ENCODE assay signal across 10 cellular contexts in the genomic region with DNA sequence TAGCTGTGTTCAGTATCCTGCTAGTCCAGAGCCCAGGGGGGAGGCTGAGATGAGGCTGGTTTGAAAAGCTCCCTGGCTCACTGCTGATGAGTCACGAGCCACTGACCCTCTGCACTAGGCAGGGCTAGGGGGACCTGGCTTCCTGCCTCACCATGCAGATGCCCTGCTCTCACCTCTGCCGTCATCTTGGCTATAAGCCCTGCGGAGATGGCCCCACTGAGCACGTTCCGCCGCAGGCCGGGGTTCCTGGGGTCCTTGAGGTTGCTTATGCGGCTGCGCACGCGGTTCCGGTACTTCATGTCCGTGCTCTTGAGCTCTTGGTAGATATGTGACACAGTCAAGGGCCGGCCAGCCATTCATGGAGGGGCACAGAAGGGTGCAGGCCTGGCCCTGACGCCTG. TPM values are rescaled to one million over a fixed set of nuclear protein-coding genes. Genes with fewer than 3 reads are reported as not detected.
DNase-seq lines count a peak whose midpoint lies in the region; ATAC-seq and TF ChIP-seq lines count a peak whose summit lies in the region.
"Had no signal": no experiment of that assay in that cellular context is flagged by ENCODE, and none has a peak within 500 bp of the region (broad histone marks: within the 10 kb centered on the region; RNA-seq: fewer than 3 reads in every experiment).

No MANE protein-coding gene starts in this region.

- H3K23ac ChIP-seq in mesendoderm (ENCODE audit: low read length), result no peak overlapping the region

- H3K4me1 ChIP-seq in esophagus (ENCODE audit: control insufficient read depth in 2 of 2, insufficient read depth in 2 of 2, low read length in 1 of 2) (peaks cover 0 to 3% of the 10 kb centered on the region in 2 donors), mesendoderm (ENCODE audit: control insufficient read depth, low read depth, low read length) (peaks cover 2% of the 10 kb centered on the region), transverse colon (peaks cover 0 to 26% (median 18%) of the 10 kb centered on the region in 4 donors)

- H3K27ac ChIP-seq in esophagus (ENCODE audit: low read depth in 2 of 2, low read length in 1 of 2) (peak overlapping the region; percentile 13 to 65), mesendoderm (ENCODE audit: low read depth, low read length) (no peak overlapping the region), transverse colon (peak overlapping the region; percentile 73 to 86 (median 79))

- H3K79me2 ChIP-seq in mesendoderm (ENCODE audit: control insufficient read depth, insufficient read depth, low read length), result no peaks in the 10 kb centered on the region

- peak overlapping the region; percentile 49 for H2AK5ac ChIP-seq in mesendoderm (ENCODE audit: low read length)

- ATAC-seq in GM18870 (IDR thresholded peaks at IDR 0.05; ENCODE audit: unreplicated experiment), result no peak

- H3K4me3 ChIP-seq in esophagus (ENCODE audit: low read depth in 1 of 2, low read length in 2 of 2) (no peak overlapping the region), mesendoderm (ENCODE audit: low read length) (no peak overlapping the region), transverse colon (no peak overlapping the region)

- DNase-seq in mesendoderm (no peak), transverse colon (peak; percentile 25), NCI-H1694 treated with DMSO at 0.1 percent for 48 hours (lab: John Stamatoyannopoulos, UW) (no peak), amygdala (lab: John Stamatoyannopoulos, UW) (no peak), cerebellar nuclear complex (lab: John Stamatoyannopoulos, UW) (no peak)
- DNase-seq: KG1, NCI-H526 had no signal

- H3K27me3 ChIP-seq in esophagus (ENCODE audit: control insufficient read depth in 1 of 2, insufficient read depth in 2 of 2, low read length in 2 of 2) (no peaks in the 10 kb centered on the region), mesendoderm (ENCODE audit: insufficient read depth, low read length, poor library complexity) (no peaks in the 10 kb centered on the region), transverse colon (no peaks in the 10 kb centered on the region)

- in situ Hi-C loops in transverse colon (cut with MboI; ENCODE audit: low pct_ligation_motif_present in 1 of 4, low pct_unique_long_range_greater_than_20kb in 1 of 4, low sequenced_read_pairs in 3 of 4), result no loop called here

- no peak overlapping the region for H3K18ac ChIP-seq in mesendoderm (ENCODE audit: low read length)

- no peak overlapping the region for H3K9ac ChIP-seq in mesendoderm (ENCODE audit: low read length)

- WGBS in esophagus, 2 donors, result 84 to 86% methylated on average over 15 of the region's 15 CpGs
- no CpG with 5 or more reads among the region's 15 CpGs for WGBS in mesendoderm (ENCODE audit: extremely low coverage, insufficient coverage, low lambda C conversion rate)
- 87% methylated on average over 13 of the region's 15 CpGs; no CpG with 5 or more reads in 1 of the 2 donors for WGBS in transverse colon (ENCODE audit: low coverage in 1 of 2), 2 donors

- H4K5ac ChIP-seq in mesendoderm (ENCODE audit: low read length), result no peak overlapping the region

- H3K4ac ChIP-seq in mesendoderm (ENCODE audit: low read depth, low read length), result no peak overlapping the region

- H3K36me3 ChIP-seq in esophagus (ENCODE audit: control insufficient read depth in 2 of 2, insufficient read depth in 2 of 2, low read length in 1 of 2), result peaks cover 0 to 3% of the 10 kb centered on the region in 2 donors
- H3K36me3 ChIP-seq in mesendoderm (ENCODE audit: control insufficient read depth, insufficient read depth, low read length), result no peaks in the 10 kb centered on the region
- peaks cover 0 to 8% (median 0%) of the 10 kb centered on the region in 4 donors for H3K36me3 ChIP-seq in transverse colon

- no peak overlapping the region for H3K56ac ChIP-seq in mesendoderm (ENCODE audit: low read length)

- TF ChIP-seq CTCF in transverse colon (IDR thresholded peaks at IDR 0.05), result no peak

- H3K4me2 ChIP-seq in mesendoderm (ENCODE audit: low read length), result no peak overlapping the region

- H4K8ac ChIP-seq in mesendoderm (ENCODE audit: low read depth, low read length), result no peak overlapping the region

- TF ChIP-seq POLR2A in transverse colon (IDR thresholded peaks at IDR 0.05), result no peak

- no peak overlapping the region for H2BK15ac ChIP-seq in mesendoderm (replicated peaks; ENCODE audit: low read depth)

- H3K9me3 ChIP-seq in esophagus (ENCODE audit: control insufficient read depth in 2 of 2, insufficient read depth in 1 of 2, low read depth in 1 of 2, low read length in 1 of 2) (no peaks in the 10 kb centered on the region), transverse colon (no peaks in the 10 kb centered on the region)

- no peak for TF ChIP-seq EP300 in transverse colon (IDR thresholded peaks at IDR 0.05; ENCODE audit: low read depth)

- intact Hi-C loops in transverse colon (cut with DNase I; ENCODE audit: low total_unique reads), result no loop called here

- no peak overlapping the region for H2BK120ac ChIP-seq in mesendoderm (ENCODE audit: low read depth, low read length)

- H3K79me1 ChIP-seq in mesendoderm (ENCODE audit: low read length), result no peaks in the 10 kb centered on the region

- no peak overlapping the region for H2BK5ac ChIP-seq in mesendoderm (ENCODE audit: low read length)

TF ChIP-seq in PFSK-1, 5 proteins besides CTCF, POLR2A, EP300 and RAD21:
- peak; percentile 38; the same call in 1 of the 2 replicates for TF ChIP-seq POLR2AphosphoS5 (IDR thresholded peaks at IDR 0.05; ENCODE audit: low read depth, low read length)
- no peak for TF ChIP-seq SIN3A (IDR thresholded peaks at IDR 0.05; ENCODE audit: borderline replicate concordance, insufficient read depth, low read length)
- TF ChIP-seq FOXP2 (optimal IDR thresholded peaks at IDR 0.05; ENCODE audit: borderline replicate concordance, extremely low read depth, extremely low read length, insufficient read depth), result peak; percentile 54
- TF ChIP-seq, protein P1, sequence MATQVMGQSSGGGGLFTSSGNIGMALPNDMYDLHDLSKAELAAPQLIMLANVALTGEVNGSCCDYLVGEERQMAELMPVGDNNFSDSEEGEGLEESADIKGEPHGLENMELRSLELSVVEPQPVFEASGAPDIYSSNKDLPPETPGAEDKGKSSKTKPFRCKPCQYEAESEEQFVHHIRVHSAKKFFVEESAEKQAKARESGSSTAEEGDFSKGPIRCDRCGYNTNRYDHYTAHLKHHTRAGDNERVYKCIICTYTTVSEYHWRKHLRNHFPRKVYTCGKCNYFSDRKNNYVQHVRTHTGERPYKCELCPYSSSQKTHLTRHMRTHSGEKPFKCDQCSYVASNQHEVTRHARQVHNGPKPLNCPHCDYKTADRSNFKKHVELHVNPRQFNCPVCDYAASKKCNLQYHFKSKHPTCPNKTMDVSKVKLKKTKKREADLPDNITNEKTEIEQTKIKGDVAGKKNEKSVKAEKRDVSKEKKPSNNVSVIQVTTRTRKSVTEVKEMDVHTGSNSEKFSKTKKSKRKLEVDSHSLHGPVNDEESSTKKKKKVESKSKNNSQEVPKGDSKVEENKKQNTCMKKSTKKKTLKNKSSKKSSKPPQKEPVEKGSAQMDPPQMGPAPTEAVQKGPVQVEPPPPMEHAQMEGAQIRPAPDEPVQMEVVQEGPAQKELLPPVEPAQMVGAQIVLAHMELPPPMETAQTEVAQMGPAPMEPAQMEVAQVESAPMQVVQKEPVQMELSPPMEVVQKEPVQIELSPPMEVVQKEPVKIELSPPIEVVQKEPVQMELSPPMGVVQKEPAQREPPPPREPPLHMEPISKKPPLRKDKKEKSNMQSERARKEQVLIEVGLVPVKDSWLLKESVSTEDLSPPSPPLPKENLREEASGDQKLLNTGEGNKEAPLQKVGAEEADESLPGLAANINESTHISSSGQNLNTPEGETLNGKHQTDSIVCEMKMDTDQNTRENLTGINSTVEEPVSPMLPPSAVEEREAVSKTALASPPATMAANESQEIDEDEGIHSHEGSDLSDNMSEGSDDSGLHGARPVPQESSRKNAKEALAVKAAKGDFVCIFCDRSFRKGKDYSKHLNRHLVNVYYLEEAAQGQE (IDR thresholded peaks at IDR 0.05; ENCODE audit: insufficient read depth in 1 of 2, low read depth in 2 of 2, low read length in 2 of 2), result no peak
- TF ChIP-seq TAF1 (IDR thresholded peaks at IDR 0.05; ENCODE audit: borderline replicate concordance, insufficient read depth, low read length), result no peak

RNA-seq across cellular contexts. Expression of a gene that starts 24.1 kb away (rescaled TPM):
- polyA plus RNA-seq in PFSK-1 (2012; ENCODE audit: insufficient read length, low read depth), result 7.3 TPM
- polyA plus RNA-seq in esophagus, result 1 to 10 TPM; 6.2 to 9.6 TPM
- polyA plus RNA-seq in mesendoderm (2013, experiment 1 of 2), result 1.5 TPM
- polyA plus RNA-seq in mesendoderm (2013, experiment 2 of 2), result 1.5 TPM
- total RNA-seq in transverse colon, result 100 to 1,000 TPM in 1 of 4 donors, 10 to 100 TPM in 3; 12.5 to 125 (median 12.9) TPM

RNA-seq across cellular contexts. Expression of a gene that starts 30.8 kb away (rescaled TPM):
- 2.7 TPM for polyA plus RNA-seq in PFSK-1 (2012; ENCODE audit: insufficient read length, low read depth)
- polyA plus RNA-seq in esophagus, result 10 to 100 TPM; 22.0 to 37.7 TPM
- 0.17 TPM for polyA plus RNA-seq in mesendoderm (2013, experiment 1 of 2)
- 0.17 TPM for polyA plus RNA-seq in mesendoderm (2013, experiment 2 of 2)
- total RNA-seq in transverse colon, result 100 to 1,000 TPM; 137 to 761 (median 198) TPM

RNA-seq across cellular contexts. Expression of a gene that starts 49.6 kb away (rescaled TPM):
- 89.0 TPM for polyA plus RNA-seq in PFSK-1 (2012; ENCODE audit: insufficient read length, low read depth)
- polyA plus RNA-seq in esophagus, result 10 to 100 TPM; 46.5 to 62.3 TPM
- polyA plus RNA-seq in mesendoderm (2013, experiment 1 of 2), result 205 TPM
- polyA plus RNA-seq in mesendoderm (2013, experiment 2 of 2), result 197 TPM
- total RNA-seq in transverse colon, result 100 to 1,000 TPM in 1 of 4 donors, 10 to 100 TPM in 3; 13.5 to 120 (median 60.8) TPM
